ENCODE assay signal across 8 cellular contexts in genomic region chr6:158703840-158704822, GRCh38. TPM values are rescaled to one million over a fixed set of nuclear protein-coding genes. Genes with fewer than 3 reads are reported as not detected.
A peak's percentile ranks its signal among the peaks of the same experiment; 100 is the strongest.
DNase-seq lines count a peak whose midpoint lies in the region; ATAC-seq and TF ChIP-seq lines count a peak whose summit lies in the region.

No MANE protein-coding gene starts in this region.

- H3K4me1 ChIP-seq in ACC112 (ENCODE audit: control insufficient read depth, insufficient read depth, low read length, unreplicated experiment): peaks cover 23% of the 10 kb centered on the region
- H3K4me1 ChIP-seq in left lung: peaks cover 24 to 35% of the 10 kb centered on the region in 2 donors

- H3K27ac ChIP-seq in ACC112 (ENCODE audit: low read depth, low read length) (no peak overlapping the region), coronary artery (peak overlapping the region; percentile 24 to 43), left lung (no peak overlapping the region)

- DNase-seq in NCI-H2227 treated with DMSO at 0.1 percent for 48 hours (lab: John Stamatoyannopoulos, UW) (peak; percentile 26), coronary artery (ENCODE audit: low spot score) (peak; percentile 86), left lung (peak; percentile 86 to 97)
- peak; percentile 70 to 77 for DNase-seq in activated CD4-positive, alpha-beta T cell treated with anti-CD3 and anti-CD28 coated beads for 4 hours
- DNase-seq in stimulated activated CD4-positive, alpha-beta T cell treated with anti-CD3 and anti-CD28 coated beads, Interleukin-2, amount 100 ng/mL, for 48 hours: peak; percentile 77 to 78

- H3K36me3 ChIP-seq in ACC112 (ENCODE audit: insufficient read depth, low read length) (no peaks in the 10 kb centered on the region), left lung (no peaks in the 10 kb centered on the region)

- H3K27me3 ChIP-seq in ACC112 (ENCODE audit: insufficient read depth, low read length) (no peaks in the 10 kb centered on the region), left lung (no peaks in the 10 kb centered on the region)

- peak overlapping the region; percentile 74 for H2AFZ ChIP-seq in ACC112 (ENCODE audit: low read length, unreplicated experiment)

- H3K79me2 ChIP-seq in ACC112 (ENCODE audit: control insufficient read depth, insufficient read depth, low read length, unreplicated experiment): no peaks in the 10 kb centered on the region

- no peaks in the 10 kb centered on the region for H3K9me3 ChIP-seq in left lung

- ATAC-seq in GM18517 (IDR thresholded peaks at IDR 0.05; ENCODE audit: unreplicated experiment): peak; percentile 94
- ATAC-seq in HG03045 (IDR thresholded peaks at IDR 0.05; ENCODE audit: unreplicated experiment): peak; percentile 97
- peak; percentile 92 for ATAC-seq in left lung

- intact Hi-C loops in left lung (cut with DNase I): loop anchor here in 1 of 2 donors (5.0 kb wide), 1 partner anchor 268 kb away; no protein-coding TSS in a partner anchor

- H3K4me3 ChIP-seq in ACC112 (ENCODE audit: low read depth, low read length): peak overlapping the region; percentile 74
- peak overlapping the region; percentile 65 for H3K4me3 ChIP-seq in coronary artery
- peak overlapping the region; percentile 25 for H3K4me3 ChIP-seq in left lung

- TF ChIP-seq CTCF in coronary artery (IDR thresholded peaks at IDR 0.05) (peak; percentile 100), left lung (IDR thresholded peaks at IDR 0.05) (peak; percentile 98 to 99)

RNA-seq across cellular contexts. Expression of gene SYTL3, which starts 54.3 kb away (rescaled TPM):
- 1 to 10 TPM; 6.5 to 9.1 TPM for total RNA-seq in left lung

RNA-seq across cellular contexts. Expression of gene DYNLT1, which starts 59.6 kb away (rescaled TPM):
- total RNA-seq in left lung: 100 to 1,000 TPM; 147 to 163 TPM

Comparison
In these comparisons a context has a peak if more than half of its experiments do, and no peak if none do; other contexts are left out.
1. H3K27ac ChIP-seq: peak in coronary artery (2 of 2); none in ACC112 (single experiment) and left lung (0 of 2).
2. DNase-seq: peak in every context shown above with its lines; median percentile 92 in left lung; 86 in coronary artery; 78 in stimulated activated CD4-positive, alpha-beta T cell treated with anti-CD3 and anti-CD28 coated beads, Interleukin-2, amount 100 ng/mL, for 48 hours; 74 in activated CD4-positive, alpha-beta T cell treated with anti-CD3 and anti-CD28 coated beads for 4 hours; 26 in NCI-H2227 treated with DMSO at 0.1 percent for 48 hours.
3. Peak in every context shown above with its lines, with median percentiles within 50 percentile points of each other: H3K4me3 ChIP-seq and ATAC-seq.